Comparison of ENCODE assay signal across 13 cellular contexts in genomic region chr18:26407721-26408601, GRCh38.
"Had no signal": no experiment of that assay in that cellular context is flagged by ENCODE, and none has a peak within 500 bp of the region (broad histone marks: within the 10 kb centered on the region; RNA-seq: fewer than 3 reads in every experiment).

No MANE protein-coding gene starts in this region.

- H3K27me3 ChIP-seq: colonic mucosa, neural progenitor cell had no signal

- H3K4me3 ChIP-seq: colonic mucosa, neural progenitor cell had no signal

- H3K27ac ChIP-seq: colonic mucosa, neural progenitor cell, parathyroid adenoma had no signal

- H3K79me2 ChIP-seq: parathyroid adenoma had no signal

- FAIRE-seq: astrocyte, frontal cortex had no signal

- H2AFZ ChIP-seq: parathyroid adenoma had no signal

- H3K9me3 ChIP-seq: colonic mucosa had no signal

- H3K4me1 ChIP-seq: colonic mucosa, neural progenitor cell, parathyroid adenoma had no signal

- H3K36me3 ChIP-seq: colonic mucosa, neural progenitor cell had no signal

- H3K4me2 ChIP-seq: neural progenitor cell had no signal

- ATAC-seq: activated naive CD8-positive, alpha-beta T cell treated with anti-CD3 and anti-CD28 coated beads, Interleukin-2, amount 50 U/mL, for 24 hours; stimulated activated naive CD8-positive, alpha-beta T cell treated with anti-CD3 and anti-CD28 coated beads, Interleukin-15, amount 100 ng/mL, for 72 hours had no signal

- H3K9ac ChIP-seq: neural progenitor cell, parathyroid adenoma had no signal

- DNase-seq: activated CD4-positive, alpha-beta T cell treated with anti-CD3 and anti-CD28 coated beads for 4 hours; activated naive CD4-positive, alpha-beta T cell treated with Interleukin-2 at 50 U/mL for 16 hours; activated naive CD8-positive, alpha-beta T cell treated with anti-CD3 and anti-CD28 coated beads, Interleukin-2, amount 50 U/mL, for 24 hours; colonic mucosa; effector CD4-positive, alpha-beta T cell; hippocampal formation; kidney glomerular epithelial cell; stimulated activated CD4-positive, alpha-beta T cell treated with anti-CD3 and anti-CD28 coated beads, Interleukin-4, amount 100 ng/mL, for 4 hours; stimulated activated naive CD8-positive, alpha-beta T cell treated with anti-CD3 and anti-CD28 coated beads, Interleukin-15, amount 100 ng/mL, for 72 hours had no signal
